In genomic region chr12:4242595-4242994, GRCh38 we compare ENCODE assay signal across 1 cellular context.
TF ChIP-seq lines count a peak whose summit lies in the region.

No MANE protein-coding gene starts in this region.

TF ChIP-seq in HepG2, 621 proteins besides CTCF, POLR2A, EP300 and RAD21 (continued from another document):
- TF ChIP-seq MLX (CRISPR knock-in tag; IDR thresholded peaks at IDR 0.05): no peak
- TF ChIP-seq WIZ (CRISPR knock-in tag; IDR thresholded peaks at IDR 0.05): no peak
- no peak for TF ChIP-seq NFYB (CRISPR knock-in tag; IDR thresholded peaks at IDR 0.05)
- TF ChIP-seq ZNF883 (CRISPR knock-in tag; IDR thresholded peaks at IDR 0.05; ENCODE audit: not compliant biosample characterization): no peak
- TF ChIP-seq TOE1 (CRISPR knock-in tag; IDR thresholded peaks at IDR 0.05): no peak
- no peak for TF ChIP-seq ZNF747 (CRISPR knock-in tag; IDR thresholded peaks at IDR 0.05; ENCODE audit: borderline replicate concordance)
- TF ChIP-seq PLRG1 (conservative IDR thresholded peaks at IDR 0.05): no peak
- TF ChIP-seq FOXP4 (CRISPR knock-in tag; IDR thresholded peaks at IDR 0.05): no peak
- no peak for TF ChIP-seq ZNF816 (CRISPR knock-in tag; IDR thresholded peaks at IDR 0.05; ENCODE audit: borderline replicate concordance)
- no peak for TF ChIP-seq TBX3 (IDR thresholded peaks at IDR 0.05; ENCODE audit: borderline replicate concordance)
- TF ChIP-seq RFXAP (CRISPR knock-in tag; IDR thresholded peaks at IDR 0.05; ENCODE audit: borderline replicate concordance): no peak
- no peak for TF ChIP-seq MIER3 (CRISPR knock-in tag; IDR thresholded peaks at IDR 0.05; ENCODE audit: borderline replicate concordance)
- no peak for TF ChIP-seq DR1 (CRISPR knock-in tag; IDR thresholded peaks at IDR 0.05)
